Comparison of ENCODE assay signal across 8 cellular contexts in the genomic region with DNA sequence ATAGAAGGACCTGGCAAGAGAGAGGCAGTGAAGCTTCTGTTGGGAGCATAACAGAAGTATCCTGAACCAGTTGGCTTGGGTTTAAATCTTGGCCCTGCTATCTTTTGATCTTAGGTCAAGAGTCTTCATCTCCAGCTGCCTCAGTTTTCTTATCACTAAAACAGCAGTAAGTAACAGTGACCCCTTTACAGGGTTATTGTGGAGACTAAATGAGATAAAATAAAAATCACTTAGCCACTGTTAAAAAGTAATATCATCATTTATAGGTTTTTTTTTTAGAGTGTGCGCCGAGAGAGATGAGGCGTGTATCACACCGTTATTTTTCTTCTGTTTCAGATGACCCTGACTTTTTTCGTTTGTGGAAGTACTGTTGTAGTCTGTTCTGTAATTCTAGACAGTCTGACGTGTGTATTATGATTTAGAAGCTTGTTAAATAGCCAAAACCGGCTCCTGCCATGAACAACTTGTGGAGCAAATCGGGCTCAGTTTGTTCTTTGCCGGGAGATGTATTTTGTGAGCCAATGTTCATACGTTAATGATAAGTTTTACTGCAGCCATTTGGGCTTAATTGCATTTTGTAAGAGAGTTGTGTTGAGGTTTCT.
A peak's percentile ranks its signal among the peaks of the same experiment; 100 is the strongest.
DNase-seq lines count a peak whose midpoint lies in the region; ATAC-seq and TF ChIP-seq lines count a peak whose summit lies in the region.

No MANE protein-coding gene starts in this region.

- H3K4me1 ChIP-seq in HUES6 (ENCODE audit: control insufficient read depth, insufficient read depth, low read length): peaks cover 8% of the 10 kb centered on the region
- peaks cover 21 to 25% of the 10 kb centered on the region in 2 donors for H3K4me1 ChIP-seq in mucosa of rectum (ENCODE audit: control insufficient read depth in 2 of 2, insufficient read depth in 2 of 2, low read length in 2 of 2)

- H3K9ac ChIP-seq in HUES6 (ENCODE audit: low read length) (peak overlapping the region; percentile 96), mucosa of rectum (ENCODE audit: low read depth in 1 of 2, low read length in 2 of 2) (peak overlapping the region; percentile 89 to 95)

- no peak for TF ChIP-seq CTCF in 22Rv1 (IDR thresholded peaks at IDR 0.05)

- no peak for DNase-seq in central memory CD8-positive, alpha-beta T cell (ENCODE audit: low spot score in 2 of 2)
- DNase-seq in NCI-H187 (lab: John Stamatoyannopoulos, UW): no peak
- DNase-seq in islet precursor cell: no peak

- ATAC-seq in central memory CD8-positive, alpha-beta T cell (replicated peaks; ENCODE audit: extremely low read depth, poor library complexity, severe bottlenecking): no peak
- no peak for ATAC-seq in GM21526 (IDR thresholded peaks at IDR 0.05; ENCODE audit: low FRiP score, unreplicated experiment)
- no peak for ATAC-seq in HG03432 (IDR thresholded peaks at IDR 0.05; ENCODE audit: unreplicated experiment)

- no peaks in the 10 kb centered on the region for H3K9me3 ChIP-seq in HUES6 (ENCODE audit: control insufficient read depth, insufficient read depth, low read depth, low read length)
- no peaks in the 10 kb centered on the region for H3K9me3 ChIP-seq in mucosa of rectum (ENCODE audit: control insufficient read depth in 2 of 2, low read length in 2 of 2)

- H3K36me3 ChIP-seq in HUES6 (ENCODE audit: control insufficient read depth, insufficient read depth, low read length): peaks cover 25% of the 10 kb centered on the region
- peaks cover 0 to 7% of the 10 kb centered on the region in 2 donors for H3K36me3 ChIP-seq in mucosa of rectum (ENCODE audit: control insufficient read depth in 2 of 2, insufficient read depth in 2 of 2, low read length in 2 of 2)

- peak overlapping the region; percentile 98 for H3K4me3 Mint-ChIP-seq in central memory CD8-positive, alpha-beta T cell

- H3K27ac ChIP-seq in 22Rv1 (peak overlapping the region; percentile 91), HUES6 (ENCODE audit: low read depth, low read length) (peak overlapping the region; percentile 88; the same call in 1 of the 2 replicates), mucosa of rectum (ENCODE audit: low read depth in 2 of 2, low read length in 2 of 2) (peak overlapping the region; percentile 96 to 98)

- H3K4me3 ChIP-seq in HUES6 (ENCODE audit: low read depth, low read length) (peak overlapping the region; percentile 96), mucosa of rectum (ENCODE audit: low read length in 2 of 2) (peak overlapping the region; percentile 77 to 97)

- no peaks in the 10 kb centered on the region for H3K27me3 Mint-ChIP-seq in central memory CD8-positive, alpha-beta T cell

- H3K9me3 Mint-ChIP-seq in central memory CD8-positive, alpha-beta T cell: no peaks in the 10 kb centered on the region

- peaks cover 35% of the 10 kb centered on the region for H3K4me1 Mint-ChIP-seq in central memory CD8-positive, alpha-beta T cell

- no peaks in the 10 kb centered on the region for H3K27me3 ChIP-seq in HUES6 (ENCODE audit: control insufficient read depth, insufficient read depth, low read length)
- H3K27me3 ChIP-seq in mucosa of rectum (ENCODE audit: control insufficient read depth in 2 of 2, insufficient read depth in 2 of 2, low read length in 2 of 2): no peaks in the 10 kb centered on the region

- H3K27ac Mint-ChIP-seq in central memory CD8-positive, alpha-beta T cell (ENCODE audit: low read depth): peak overlapping the region; percentile 100

- peaks cover 55% of the 10 kb centered on the region for H3K36me3 Mint-ChIP-seq in central memory CD8-positive, alpha-beta T cell (ENCODE audit: insufficient read depth)
